Comparison of ENCODE assay signal across 1 cellular context in the genomic region with DNA sequence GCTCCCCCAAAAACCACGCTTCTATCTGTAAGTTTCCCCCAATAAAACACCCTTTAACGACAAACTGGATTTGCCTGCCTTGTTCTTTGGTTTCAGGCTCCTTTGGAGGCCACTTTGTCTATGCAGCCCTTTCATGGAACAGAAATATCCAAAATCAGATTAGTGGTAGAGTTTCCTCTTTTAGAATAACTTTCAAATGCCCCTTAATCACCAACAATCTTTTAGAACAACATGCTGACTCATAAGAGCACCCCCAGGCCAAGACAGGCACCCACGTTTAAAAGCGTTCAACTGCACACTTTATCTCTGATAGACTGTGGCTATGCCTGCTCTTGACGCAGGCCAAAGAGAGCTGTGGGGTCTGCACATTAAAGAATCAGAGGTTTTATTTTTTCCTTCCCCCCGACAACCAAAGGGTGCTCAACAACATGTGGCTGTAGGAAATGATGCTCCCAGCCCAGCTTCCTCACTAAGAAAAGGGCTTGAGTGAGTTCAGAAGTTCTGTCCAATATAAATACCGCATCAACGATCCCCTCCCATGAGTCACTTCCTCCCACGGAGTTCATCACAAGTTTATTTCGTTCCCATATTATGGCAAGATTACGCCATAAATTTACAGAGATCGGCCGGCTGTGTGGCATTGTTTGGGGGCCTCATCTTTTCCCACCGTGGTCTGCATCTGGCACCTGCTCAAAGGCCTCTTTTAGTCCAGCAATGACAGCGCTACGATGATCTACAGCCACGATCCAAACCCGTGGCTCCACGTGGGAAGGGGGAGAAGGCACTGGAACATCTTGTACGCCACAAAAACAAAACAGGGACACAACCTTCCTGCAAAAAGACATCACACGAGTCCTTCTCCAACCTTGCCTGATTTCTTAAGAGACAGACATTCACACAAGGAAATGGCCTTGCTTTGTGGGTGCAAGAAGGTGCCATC.
TF ChIP-seq lines count a peak whose summit lies in the region.

No MANE protein-coding gene starts in this region.

TF ChIP-seq in HEK293, 187 proteins besides CTCF, POLR2A, EP300 and RAD21 (continued from another document and continues in another):
- TF ChIP-seq, protein P1, sequence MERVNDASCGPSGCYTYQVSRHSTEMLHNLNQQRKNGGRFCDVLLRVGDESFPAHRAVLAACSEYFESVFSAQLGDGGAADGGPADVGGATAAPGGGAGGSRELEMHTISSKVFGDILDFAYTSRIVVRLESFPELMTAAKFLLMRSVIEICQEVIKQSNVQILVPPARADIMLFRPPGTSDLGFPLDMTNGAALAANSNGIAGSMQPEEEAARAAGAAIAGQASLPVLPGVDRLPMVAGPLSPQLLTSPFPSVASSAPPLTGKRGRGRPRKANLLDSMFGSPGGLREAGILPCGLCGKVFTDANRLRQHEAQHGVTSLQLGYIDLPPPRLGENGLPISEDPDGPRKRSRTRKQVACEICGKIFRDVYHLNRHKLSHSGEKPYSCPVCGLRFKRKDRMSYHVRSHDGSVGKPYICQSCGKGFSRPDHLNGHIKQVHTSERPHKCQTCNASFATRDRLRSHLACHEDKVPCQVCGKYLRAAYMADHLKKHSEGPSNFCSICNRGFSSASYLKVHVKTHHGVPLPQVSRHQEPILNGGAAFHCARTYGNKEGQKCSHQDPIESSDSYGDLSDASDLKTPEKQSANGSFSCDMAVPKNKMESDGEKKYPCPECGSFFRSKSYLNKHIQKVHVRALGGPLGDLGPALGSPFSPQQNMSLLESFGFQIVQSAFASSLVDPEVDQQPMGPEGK (tag by site-specific recombination; IDR thresholded peaks at IDR 0.05) = no peak
- TF ChIP-seq, protein P2, sequence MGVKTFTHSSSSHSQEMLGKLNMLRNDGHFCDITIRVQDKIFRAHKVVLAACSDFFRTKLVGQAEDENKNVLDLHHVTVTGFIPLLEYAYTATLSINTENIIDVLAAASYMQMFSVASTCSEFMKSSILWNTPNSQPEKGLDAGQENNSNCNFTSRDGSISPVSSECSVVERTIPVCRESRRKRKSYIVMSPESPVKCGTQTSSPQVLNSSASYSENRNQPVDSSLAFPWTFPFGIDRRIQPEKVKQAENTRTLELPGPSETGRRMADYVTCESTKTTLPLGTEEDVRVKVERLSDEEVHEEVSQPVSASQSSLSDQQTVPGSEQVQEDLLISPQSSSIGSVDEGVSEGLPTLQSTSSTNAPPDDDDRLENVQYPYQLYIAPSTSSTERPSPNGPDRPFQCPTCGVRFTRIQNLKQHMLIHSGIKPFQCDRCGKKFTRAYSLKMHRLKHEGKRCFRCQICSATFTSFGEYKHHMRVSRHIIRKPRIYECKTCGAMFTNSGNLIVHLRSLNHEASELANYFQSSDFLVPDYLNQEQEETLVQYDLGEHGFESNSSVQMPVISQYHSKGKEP (tag by site-specific recombination; IDR thresholded peaks at IDR 0.05) = no peak
- TF ChIP-seq ZNF621 (tag by site-specific recombination; IDR thresholded peaks at IDR 0.05) (no peak), SCRT2 (tag by site-specific recombination; IDR thresholded peaks at IDR 0.05) (no peak), ZNF792 (tag by site-specific recombination; IDR thresholded peaks at IDR 0.05) (no peak), BCL11A (tag by site-specific recombination; IDR thresholded peaks at IDR 0.05; ENCODE audit: low read depth) (no peak), IKZF3 (tag by site-specific recombination; IDR thresholded peaks at IDR 0.05) (no peak), ZNF37A (tag by site-specific recombination; IDR thresholded peaks at IDR 0.05) (no peak), ZIC2 (tag by site-specific recombination; IDR thresholded peaks at IDR 0.05) (no peak), ZNF707 (tag by site-specific recombination; IDR thresholded peaks at IDR 0.05) (no peak), ZXDB (tag by site-specific recombination; IDR thresholded peaks at IDR 0.05) (no peak), FEZF1 (tag by site-specific recombination; IDR thresholded peaks at IDR 0.05) (no peak), ZNF2 (tag by site-specific recombination; IDR thresholded peaks at IDR 0.05) (no peak), ZNF510 (tag by site-specific recombination; IDR thresholded peaks at IDR 0.05; ENCODE audit: insufficient replicate concordance) (no peak), GLIS2 (tag by site-specific recombination; IDR thresholded peaks at IDR 0.05) (no peak), ZNF600 (tag by site-specific recombination; IDR thresholded peaks at IDR 0.05) (peak; percentile 64; the same call in 1 of the 2 replicates), ZNF121 (tag by site-specific recombination; IDR thresholded peaks at IDR 0.05) (no peak), ZBTB17 (tag by site-specific recombination; IDR thresholded peaks at IDR 0.05) (no peak), ZFHX2 (tag by site-specific recombination; conservative IDR thresholded peaks at IDR 0.05) (peak; percentile 63), ZNF404 (tag by site-specific recombination; IDR thresholded peaks at IDR 0.05) (no peak), ZNF157 (tag by site-specific recombination; IDR thresholded peaks at IDR 0.05) (no peak), TRIM28 (IDR thresholded peaks at IDR 0.05; ENCODE audit: borderline replicate concordance, low read length) (no peak), ZBTB1 (tag by site-specific recombination; IDR thresholded peaks at IDR 0.05) (no peak), ZNF624 (tag by site-specific recombination; IDR thresholded peaks at IDR 0.05) (no peak), KLF9 (tag by site-specific recombination; IDR thresholded peaks at IDR 0.05; ENCODE audit: low read depth) (no peak)
- TF ChIP-seq, protein P3, sequence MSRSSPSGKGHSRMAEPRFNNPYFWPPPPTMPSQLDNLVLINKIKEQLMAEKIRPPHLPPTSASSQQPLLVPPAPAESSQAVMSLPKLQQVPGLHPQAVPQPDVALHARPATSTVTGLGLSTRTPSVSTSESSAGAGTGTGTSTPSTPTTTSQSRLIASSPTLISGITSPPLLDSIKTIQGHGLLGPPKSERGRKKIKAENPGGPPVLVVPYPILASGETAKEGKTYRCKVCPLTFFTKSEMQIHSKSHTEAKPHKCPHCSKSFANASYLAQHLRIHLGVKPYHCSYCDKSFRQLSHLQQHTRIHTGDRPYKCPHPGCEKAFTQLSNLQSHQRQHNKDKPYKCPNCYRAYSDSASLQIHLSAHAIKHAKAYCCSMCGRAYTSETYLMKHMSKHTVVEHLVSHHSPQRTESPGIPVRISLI (tag by site-specific recombination; IDR thresholded peaks at IDR 0.05) = no peak
- TF ChIP-seq, protein P4, sequence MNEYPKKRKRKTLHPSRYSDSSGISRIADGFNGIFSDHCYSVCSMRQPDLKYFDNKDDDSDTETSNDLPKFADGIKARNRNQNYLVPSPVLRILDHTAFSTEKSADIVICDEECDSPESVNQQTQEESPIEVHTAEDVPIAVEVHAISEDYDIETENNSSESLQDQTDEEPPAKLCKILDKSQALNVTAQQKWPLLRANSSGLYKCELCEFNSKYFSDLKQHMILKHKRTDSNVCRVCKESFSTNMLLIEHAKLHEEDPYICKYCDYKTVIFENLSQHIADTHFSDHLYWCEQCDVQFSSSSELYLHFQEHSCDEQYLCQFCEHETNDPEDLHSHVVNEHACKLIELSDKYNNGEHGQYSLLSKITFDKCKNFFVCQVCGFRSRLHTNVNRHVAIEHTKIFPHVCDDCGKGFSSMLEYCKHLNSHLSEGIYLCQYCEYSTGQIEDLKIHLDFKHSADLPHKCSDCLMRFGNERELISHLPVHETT (tag by site-specific recombination; IDR thresholded peaks at IDR 0.05) = no peak
- TF ChIP-seq, protein P5, sequence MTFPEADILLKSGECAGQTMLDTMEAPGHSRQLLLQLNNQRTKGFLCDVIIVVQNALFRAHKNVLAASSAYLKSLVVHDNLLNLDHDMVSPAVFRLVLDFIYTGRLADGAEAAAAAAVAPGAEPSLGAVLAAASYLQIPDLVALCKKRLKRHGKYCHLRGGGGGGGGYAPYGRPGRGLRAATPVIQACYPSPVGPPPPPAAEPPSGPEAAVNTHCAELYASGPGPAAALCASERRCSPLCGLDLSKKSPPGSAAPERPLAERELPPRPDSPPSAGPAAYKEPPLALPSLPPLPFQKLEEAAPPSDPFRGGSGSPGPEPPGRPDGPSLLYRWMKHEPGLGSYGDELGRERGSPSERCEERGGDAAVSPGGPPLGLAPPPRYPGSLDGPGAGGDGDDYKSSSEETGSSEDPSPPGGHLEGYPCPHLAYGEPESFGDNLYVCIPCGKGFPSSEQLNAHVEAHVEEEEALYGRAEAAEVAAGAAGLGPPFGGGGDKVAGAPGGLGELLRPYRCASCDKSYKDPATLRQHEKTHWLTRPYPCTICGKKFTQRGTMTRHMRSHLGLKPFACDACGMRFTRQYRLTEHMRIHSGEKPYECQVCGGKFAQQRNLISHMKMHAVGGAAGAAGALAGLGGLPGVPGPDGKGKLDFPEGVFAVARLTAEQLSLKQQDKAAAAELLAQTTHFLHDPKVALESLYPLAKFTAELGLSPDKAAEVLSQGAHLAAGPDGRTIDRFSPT (tag by site-specific recombination; IDR thresholded peaks at IDR 0.05) = 0 out of 2 replicates have a peak, but pooled peaks have one; percentile 29
- TF ChIP-seq, protein P6, sequence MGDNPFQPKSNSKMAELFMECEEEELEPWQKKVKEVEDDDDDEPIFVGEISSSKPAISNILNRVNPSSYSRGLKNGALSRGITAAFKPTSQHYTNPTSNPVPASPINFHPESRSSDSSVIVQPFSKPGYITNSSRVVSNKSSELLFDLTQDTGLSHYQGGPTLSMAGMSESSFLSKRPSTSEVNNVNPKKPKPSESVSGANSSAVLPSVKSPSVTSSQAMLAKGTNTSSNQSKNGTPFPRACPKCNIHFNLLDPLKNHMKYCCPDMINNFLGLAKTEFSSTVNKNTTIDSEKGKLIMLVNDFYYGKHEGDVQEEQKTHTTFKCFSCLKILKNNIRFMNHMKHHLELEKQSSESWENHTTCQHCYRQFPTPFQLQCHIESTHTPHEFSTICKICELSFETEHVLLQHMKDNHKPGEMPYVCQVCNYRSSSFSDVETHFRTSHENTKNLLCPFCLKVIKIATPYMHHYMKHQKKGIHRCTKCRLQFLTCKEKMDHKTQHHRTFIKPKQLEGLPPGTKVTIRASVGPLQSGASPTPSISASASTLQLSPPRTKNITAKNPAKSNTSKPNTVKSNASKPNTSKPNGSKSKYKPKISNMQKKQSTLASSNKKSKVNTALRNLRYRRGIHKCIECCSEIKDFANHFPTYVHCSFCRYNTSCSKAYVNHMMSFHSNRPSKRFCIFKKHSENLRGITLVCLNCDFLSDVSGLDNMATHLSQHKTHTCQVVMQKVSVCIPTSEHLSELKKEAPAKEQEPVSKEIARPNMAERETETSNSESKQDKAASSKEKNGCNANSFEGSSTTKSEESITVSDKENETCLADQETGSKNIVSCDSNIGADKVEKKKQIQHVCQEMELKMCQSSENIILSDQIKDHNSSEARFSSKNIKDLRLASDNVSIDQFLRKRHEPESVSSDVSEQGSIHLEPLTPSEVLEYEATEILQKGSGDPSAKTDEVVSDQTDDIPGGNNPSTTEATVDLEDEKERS (tag by site-specific recombination; IDR thresholded peaks at IDR 0.05) = no peak
- TF ChIP-seq, protein P7, sequence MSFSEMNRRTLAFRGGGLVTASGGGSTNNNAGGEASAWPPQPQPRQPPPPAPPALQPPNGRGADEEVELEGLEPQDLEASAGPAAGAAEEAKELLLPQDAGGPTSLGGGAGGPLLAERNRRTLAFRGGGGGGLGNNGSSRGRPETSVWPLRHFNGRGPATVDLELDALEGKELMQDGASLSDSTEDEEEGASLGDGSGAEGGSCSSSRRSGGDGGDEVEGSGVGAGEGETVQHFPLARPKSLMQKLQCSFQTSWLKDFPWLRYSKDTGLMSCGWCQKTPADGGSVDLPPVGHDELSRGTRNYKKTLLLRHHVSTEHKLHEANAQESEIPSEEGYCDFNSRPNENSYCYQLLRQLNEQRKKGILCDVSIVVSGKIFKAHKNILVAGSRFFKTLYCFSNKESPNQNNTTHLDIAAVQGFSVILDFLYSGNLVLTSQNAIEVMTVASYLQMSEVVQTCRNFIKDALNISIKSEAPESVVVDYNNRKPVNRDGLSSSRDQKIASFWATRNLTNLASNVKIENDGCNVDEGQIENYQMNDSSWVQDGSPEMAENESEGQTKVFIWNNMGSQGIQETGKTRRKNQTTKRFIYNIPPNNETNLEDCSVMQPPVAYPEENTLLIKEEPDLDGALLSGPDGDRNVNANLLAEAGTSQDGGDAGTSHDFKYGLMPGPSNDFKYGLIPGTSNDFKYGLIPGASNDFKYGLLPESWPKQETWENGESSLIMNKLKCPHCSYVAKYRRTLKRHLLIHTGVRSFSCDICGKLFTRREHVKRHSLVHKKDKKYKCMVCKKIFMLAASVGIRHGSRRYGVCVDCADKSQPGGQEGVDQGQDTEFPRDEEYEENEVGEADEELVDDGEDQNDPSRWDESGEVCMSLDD (tag by site-specific recombination; IDR thresholded peaks at IDR 0.05) = no peak
- TF ChIP-seq, protein P8, sequence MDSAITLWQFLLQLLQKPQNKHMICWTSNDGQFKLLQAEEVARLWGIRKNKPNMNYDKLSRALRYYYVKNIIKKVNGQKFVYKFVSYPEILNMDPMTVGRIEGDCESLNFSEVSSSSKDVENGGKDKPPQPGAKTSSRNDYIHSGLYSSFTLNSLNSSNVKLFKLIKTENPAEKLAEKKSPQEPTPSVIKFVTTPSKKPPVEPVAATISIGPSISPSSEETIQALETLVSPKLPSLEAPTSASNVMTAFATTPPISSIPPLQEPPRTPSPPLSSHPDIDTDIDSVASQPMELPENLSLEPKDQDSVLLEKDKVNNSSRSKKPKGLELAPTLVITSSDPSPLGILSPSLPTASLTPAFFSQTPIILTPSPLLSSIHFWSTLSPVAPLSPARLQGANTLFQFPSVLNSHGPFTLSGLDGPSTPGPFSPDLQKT (IDR thresholded peaks at IDR 0.05; ENCODE audit: borderline replicate concordance, low read depth, low read length) = no peak
- TF ChIP-seq, protein P9, sequence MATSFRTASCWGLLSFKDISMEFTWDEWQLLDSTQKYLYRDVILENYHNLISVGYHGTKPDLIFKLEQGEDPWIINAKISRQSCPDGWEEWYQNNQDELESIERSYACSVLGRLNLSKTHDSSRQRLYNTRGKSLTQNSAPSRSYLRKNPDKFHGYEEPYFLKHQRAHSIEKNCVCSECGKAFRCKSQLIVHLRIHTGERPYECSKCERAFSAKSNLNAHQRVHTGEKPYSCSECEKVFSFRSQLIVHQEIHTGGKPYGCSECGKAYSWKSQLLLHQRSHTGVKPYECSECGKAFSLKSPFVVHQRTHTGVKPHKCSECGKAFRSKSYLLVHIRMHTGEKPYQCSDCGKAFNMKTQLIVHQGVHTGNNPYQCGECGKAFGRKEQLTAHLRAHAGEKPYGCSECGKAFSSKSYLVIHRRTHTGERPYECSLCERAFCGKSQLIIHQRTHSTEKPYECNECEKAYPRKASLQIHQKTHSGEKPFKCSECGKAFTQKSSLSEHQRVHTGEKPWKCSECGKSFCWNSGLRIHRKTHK (tag by site-specific recombination; IDR thresholded peaks at IDR 0.05) = no peak
- TF ChIP-seq, protein P10, sequence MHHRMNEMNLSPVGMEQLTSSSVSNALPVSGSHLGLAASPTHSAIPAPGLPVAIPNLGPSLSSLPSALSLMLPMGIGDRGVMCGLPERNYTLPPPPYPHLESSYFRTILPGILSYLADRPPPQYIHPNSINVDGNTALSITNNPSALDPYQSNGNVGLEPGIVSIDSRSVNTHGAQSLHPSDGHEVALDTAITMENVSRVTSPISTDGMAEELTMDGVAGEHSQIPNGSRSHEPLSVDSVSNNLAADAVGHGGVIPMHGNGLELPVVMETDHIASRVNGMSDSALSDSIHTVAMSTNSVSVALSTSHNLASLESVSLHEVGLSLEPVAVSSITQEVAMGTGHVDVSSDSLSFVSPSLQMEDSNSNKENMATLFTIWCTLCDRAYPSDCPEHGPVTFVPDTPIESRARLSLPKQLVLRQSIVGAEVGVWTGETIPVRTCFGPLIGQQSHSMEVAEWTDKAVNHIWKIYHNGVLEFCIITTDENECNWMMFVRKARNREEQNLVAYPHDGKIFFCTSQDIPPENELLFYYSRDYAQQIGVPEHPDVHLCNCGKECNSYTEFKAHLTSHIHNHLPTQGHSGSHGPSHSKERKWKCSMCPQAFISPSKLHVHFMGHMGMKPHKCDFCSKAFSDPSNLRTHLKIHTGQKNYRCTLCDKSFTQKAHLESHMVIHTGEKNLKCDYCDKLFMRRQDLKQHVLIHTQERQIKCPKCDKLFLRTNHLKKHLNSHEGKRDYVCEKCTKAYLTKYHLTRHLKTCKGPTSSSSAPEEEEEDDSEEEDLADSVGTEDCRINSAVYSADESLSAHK (tag by site-specific recombination; IDR thresholded peaks at IDR 0.05) = no peak
